ENCODE assay signal across 18 cellular contexts in the genomic region with DNA sequence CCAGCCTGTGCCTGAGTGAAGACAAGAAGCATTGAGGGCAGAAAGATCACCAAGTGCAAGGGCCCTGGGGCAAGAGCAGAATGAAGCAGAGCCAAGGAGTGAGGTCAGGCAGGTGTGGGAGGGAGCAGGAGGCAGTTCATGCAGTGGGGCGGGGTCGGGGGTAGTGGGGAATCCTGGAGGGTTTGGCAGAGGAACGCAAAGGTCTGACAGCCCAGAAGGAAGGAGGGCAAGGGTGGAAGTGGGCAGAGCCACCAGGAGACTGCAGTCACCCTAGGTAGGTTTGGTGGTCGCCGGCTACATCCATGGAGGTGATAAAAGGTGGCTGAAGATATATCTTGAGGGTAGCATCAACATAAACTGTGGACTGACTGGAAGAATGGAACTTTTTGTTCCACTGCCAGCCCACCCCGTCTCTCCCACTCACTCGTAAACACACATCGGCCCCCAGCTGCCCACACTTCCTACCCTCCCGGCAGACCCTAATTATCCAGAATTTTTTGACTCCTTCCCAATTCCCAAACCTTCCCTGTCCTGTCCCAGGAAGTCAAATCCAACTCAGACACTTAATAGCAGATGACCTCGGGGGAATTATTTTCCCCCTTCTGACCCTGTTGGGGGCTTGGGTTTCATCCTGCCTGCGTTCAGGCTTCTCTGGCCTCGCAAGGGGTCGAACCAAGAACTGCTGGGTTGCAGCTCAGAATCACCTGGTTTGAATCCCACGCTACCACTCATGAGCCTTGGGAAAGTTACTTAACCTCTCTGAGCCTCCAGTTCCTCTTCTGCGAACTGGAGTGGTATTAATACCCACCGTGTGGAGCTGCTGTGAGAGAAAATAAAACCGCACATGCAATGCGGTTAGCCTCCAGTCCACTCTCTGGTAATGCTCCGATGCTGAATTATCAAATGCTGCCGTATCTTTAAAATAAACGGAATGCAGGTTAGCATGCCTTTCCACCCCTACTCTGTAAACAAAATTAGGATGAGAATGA.
DNase-seq lines count a peak whose midpoint lies in the region; ATAC-seq and TF ChIP-seq lines count a peak whose summit lies in the region.
"Had no signal": no experiment of that assay in that cellular context is flagged by ENCODE, and none has a peak within 500 bp of the region (broad histone marks: within the 10 kb centered on the region; RNA-seq: fewer than 3 reads in every experiment).

No MANE protein-coding gene starts in this region.

- H3K4me1 Mint-ChIP-seq in natural killer cell treated with Interleukin-12 subunit alpha and Interleukin-12 subunit beta and Interleukin-15 and Interleukin-18, amount 100 ng/mL, for 72 hours (ENCODE audit: low read depth in 2 of 2), result peaks cover 14 to 28% of the 10 kb centered on the region in 2 donors
- peaks cover 13 to 19% of the 10 kb centered on the region in 2 donors for H3K4me1 Mint-ChIP-seq in natural killer cell
- peaks cover 21% of the 10 kb centered on the region for H3K4me1 Mint-ChIP-seq in activated CD4-positive, alpha-beta T cell treated with anti-CD3 and anti-CD28 coated beads, Interleukin-2, amount 10 ng/mL, durations not matched to agents 24 days and 14 days

- no peaks in the 10 kb centered on the region for H3K9me3 Mint-ChIP-seq in natural killer cell treated with Interleukin-12 subunit alpha and Interleukin-12 subunit beta and Interleukin-15 and Interleukin-18, amount 100 ng/mL, for 72 hours
- H3K9me3 Mint-ChIP-seq in natural killer cell, result no peaks in the 10 kb centered on the region
- H3K9me3 Mint-ChIP-seq in activated CD4-positive, alpha-beta T cell treated with anti-CD3 and anti-CD28 coated beads, Interleukin-2, amount 10 ng/mL, durations not matched to agents 24 days and 14 days, result no peaks in the 10 kb centered on the region
- H3K9me3 Mint-ChIP-seq: naive thymus-derived CD8-positive, alpha-beta T cell; stimulated activated memory B cell treated with anti-CD40 and anti-IgM and Interleukin-4, amounts not matched to agents 10 μg/mL and 1 μg/mL and 100 μg/mL, for 72 hours had no signal

- intact Hi-C loops in natural killer cell (cut with micrococcal nuclease), result no loop called here
- intact Hi-C loops in activated CD4-positive, alpha-beta T cell treated with anti-CD3 and anti-CD28 coated beads, Interleukin-2, amount 10 ng/mL, durations not matched to agents 24 days and 14 days (cut with micrococcal nuclease), result no loop called here

- ATAC-seq in natural killer cell treated with Interleukin-12 subunit alpha and Interleukin-12 subunit beta and Interleukin-15 and Interleukin-18, amount 100 ng/mL, for 72 hours, result no peak
- ATAC-seq in natural killer cell (no peak), GM18870 (IDR thresholded peaks at IDR 0.05; ENCODE audit: unreplicated experiment) (no peak), GM21723 (IDR thresholded peaks at IDR 0.05; ENCODE audit: unreplicated experiment) (no peak)
- ATAC-seq: naive thymus-derived CD8-positive, alpha-beta T cell; right lobe of liver; stimulated activated memory B cell treated with anti-CD40 and anti-IgM and Interleukin-4, amounts not matched to agents 10 μg/mL and 1 μg/mL and 100 μg/mL, for 72 hours had no signal

- peak; percentile 38 for DNase-seq in natural killer cell treated with Interleukin-12 subunit alpha and Interleukin-12 subunit beta and Interleukin-15 and Interleukin-18, amount 100 ng/mL, for 72 hours (ENCODE audit: low spot score)
- DNase-seq in natural killer cell (no peak), SKM-1 (lab: John Stamatoyannopoulos, UW; ENCODE audit: unreplicated experiment) (peak; percentile 14), medulla oblongata (ENCODE audit: extremely low spot score) (peak; percentile 44), iPS-NIHi11 (ENCODE audit: low spot score) (no peak)
- DNase-seq in activated CD4-positive, alpha-beta T cell treated with anti-CD3 and anti-CD28 coated beads, Interleukin-2, amount 10 ng/mL, durations not matched to agents 24 days and 14 days, result no peak
- DNase-seq: activated CD4-positive, alpha-beta T cell treated with anti-CD3 and anti-CD28 coated beads, Interleukin-2, amount 50 U/mL, for 4 hours; activated T-cell treated with anti-CD3 and anti-CD28 coated beads, Interleukin-2, amount 50 U/mL, for 48 hours; amniotic stem cell; IMR-90; naive thymus-derived CD8-positive, alpha-beta T cell; NCI-H146; NCI-H524 treated with DMSO at 0.1 percent for 48 hours; T1000 had no signal

- no peak overlapping the region for H3K4me3 Mint-ChIP-seq in natural killer cell treated with Interleukin-12 subunit alpha and Interleukin-12 subunit beta and Interleukin-15 and Interleukin-18, amount 100 ng/mL, for 72 hours
- no peak overlapping the region for H3K4me3 Mint-ChIP-seq in natural killer cell
- H3K4me3 Mint-ChIP-seq in activated CD4-positive, alpha-beta T cell treated with anti-CD3 and anti-CD28 coated beads, Interleukin-2, amount 10 ng/mL, durations not matched to agents 24 days and 14 days, result no peak overlapping the region
- H3K4me3 Mint-ChIP-seq: stimulated activated memory B cell treated with anti-CD40 and anti-IgM and Interleukin-4, amounts not matched to agents 10 μg/mL and 1 μg/mL and 100 μg/mL, for 72 hours had no signal

- H3K27ac Mint-ChIP-seq in natural killer cell treated with Interleukin-12 subunit alpha and Interleukin-12 subunit beta and Interleukin-15 and Interleukin-18, amount 100 ng/mL, for 72 hours, result no peak overlapping the region
- no peak overlapping the region for H3K27ac Mint-ChIP-seq in natural killer cell
- no peak overlapping the region for H3K27ac Mint-ChIP-seq in activated CD4-positive, alpha-beta T cell treated with anti-CD3 and anti-CD28 coated beads, Interleukin-2, amount 10 ng/mL, durations not matched to agents 24 days and 14 days
- H3K27ac Mint-ChIP-seq: stimulated activated memory B cell treated with anti-CD40 and anti-IgM and Interleukin-4, amounts not matched to agents 10 μg/mL and 1 μg/mL and 100 μg/mL, for 72 hours had no signal

- no peaks in the 10 kb centered on the region for H3K27me3 Mint-ChIP-seq in natural killer cell treated with Interleukin-12 subunit alpha and Interleukin-12 subunit beta and Interleukin-15 and Interleukin-18, amount 100 ng/mL, for 72 hours
- no peaks in the 10 kb centered on the region for H3K27me3 Mint-ChIP-seq in natural killer cell (ENCODE audit: low read depth in 2 of 2)
- no peaks in the 10 kb centered on the region for H3K27me3 Mint-ChIP-seq in activated CD4-positive, alpha-beta T cell treated with anti-CD3 and anti-CD28 coated beads, Interleukin-2, amount 10 ng/mL, durations not matched to agents 24 days and 14 days
- H3K27me3 Mint-ChIP-seq: naive thymus-derived CD8-positive, alpha-beta T cell; stimulated activated memory B cell treated with anti-CD40 and anti-IgM and Interleukin-4, amounts not matched to agents 10 μg/mL and 1 μg/mL and 100 μg/mL, for 72 hours had no signal

- TF ChIP-seq CTCF in natural killer cell (IDR thresholded peaks at IDR 0.05), result no peak

- H3K36me3 Mint-ChIP-seq in natural killer cell treated with Interleukin-12 subunit alpha and Interleukin-12 subunit beta and Interleukin-15 and Interleukin-18, amount 100 ng/mL, for 72 hours, result no peaks in the 10 kb centered on the region
- H3K36me3 Mint-ChIP-seq in natural killer cell, result no peaks in the 10 kb centered on the region
- peaks cover 3% of the 10 kb centered on the region for H3K36me3 Mint-ChIP-seq in activated CD4-positive, alpha-beta T cell treated with anti-CD3 and anti-CD28 coated beads, Interleukin-2, amount 10 ng/mL, durations not matched to agents 24 days and 14 days (ENCODE audit: low read depth)
- H3K36me3 Mint-ChIP-seq: naive thymus-derived CD8-positive, alpha-beta T cell; stimulated activated memory B cell treated with anti-CD40 and anti-IgM and Interleukin-4, amounts not matched to agents 10 μg/mL and 1 μg/mL and 100 μg/mL, for 72 hours had no signal

Comparison
In these comparisons a context has a peak if more than half of its experiments do, and no peak if none do; other contexts are left out.
1. DNase-seq: peak in natural killer cell treated with Interleukin-12 subunit alpha and Interleukin-12 subunit beta and Interleukin-15 and Interleukin-18, amount 100 ng/mL, for 72 hours (single experiment), SKM-1 (single experiment) and medulla oblongata (single experiment); none in natural killer cell (single experiment), activated CD4-positive, alpha-beta T cell treated with anti-CD3 and anti-CD28 coated beads, Interleukin-2, amount 10 ng/mL, durations not matched to agents 24 days and 14 days (single experiment) and iPS-NIHi11 (single experiment).